1 cellular context compared by ENCODE assay signal in genomic region chr3:171416666-171417065, GRCh38.
TF ChIP-seq lines count a peak whose summit lies in the region.

No MANE protein-coding gene starts in this region.

TF ChIP-seq in SK-N-SH, 30 proteins besides CTCF, POLR2A, EP300 and RAD21 (continued from another document):
- TF ChIP-seq PBX3 (IDR thresholded peaks at IDR 0.05) (0 out of 2 replicates have a peak, but pooled peaks have one; percentile 19), NRF1 (IDR thresholded peaks at IDR 0.05; ENCODE audit: low read depth, low read length) (no peak), EZH2phosphoT487 (IDR thresholded peaks at IDR 0.05; ENCODE audit: borderline replicate concordance, low read depth) (no peak)
